Comparison of ENCODE assay signal across 8 cellular contexts in the genomic region with DNA sequence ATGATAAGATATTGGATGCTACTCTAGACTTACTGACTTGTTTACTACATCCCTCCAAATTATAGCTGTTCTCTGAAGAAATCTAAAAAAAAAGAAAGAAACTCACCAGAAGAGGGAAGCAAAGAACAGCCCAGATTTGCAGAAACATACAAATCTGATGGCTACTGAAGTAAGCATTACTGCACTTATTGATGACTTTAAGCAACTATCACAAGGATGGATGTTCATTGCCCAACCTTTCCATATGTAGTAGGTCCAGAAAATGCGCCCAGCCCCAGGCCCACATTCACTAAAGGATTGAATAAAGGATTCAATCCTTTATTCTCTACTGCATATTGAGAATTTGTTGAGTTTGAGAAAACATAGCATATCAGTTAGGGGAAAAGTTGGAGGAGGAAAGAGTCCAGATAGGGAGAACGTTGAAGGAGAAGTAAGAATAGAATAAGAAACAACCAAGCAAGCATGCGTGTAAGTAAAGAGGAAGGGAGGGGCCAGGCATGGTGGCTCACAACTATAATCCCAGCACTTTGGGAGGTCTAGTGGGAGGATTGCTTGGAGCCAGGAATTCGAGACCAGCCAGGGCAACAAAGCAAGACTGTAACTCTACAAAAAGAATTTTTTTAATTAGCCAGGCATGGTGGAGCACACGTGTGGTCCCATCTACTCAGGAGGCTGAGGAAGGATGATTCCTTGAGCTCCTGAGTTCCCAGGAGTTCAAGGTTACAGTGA. TPM values are rescaled to one million over a fixed set of nuclear protein-coding genes. Genes with fewer than 3 reads are reported as not detected.
DNase-seq lines count a peak whose midpoint lies in the region; ATAC-seq and TF ChIP-seq lines count a peak whose summit lies in the region.

No MANE protein-coding gene starts in this region.

- CTCF ChIA-PET in activated CD4-positive, alpha-beta memory T cell treated with anti-CD3 and anti-CD28 coated beads for 36 hours (lab: Charles Lee) = interaction anchor here (0.7 to 3.6 kb wide), 9 partner anchors 10 to 413 kb away, joined by 3 to 40 read pairs (median 3); partner anchors contain the start of gene DTWD2

- intact Hi-C loops in activated CD4-positive, alpha-beta memory T cell treated with anti-CD3 and anti-CD28 coated beads for 36 hours (cut with micrococcal nuclease) = loop anchor here (1.0 kb wide), 3 partner anchors 234 to 413 kb away; no protein-coding TSS in a partner anchor

- no peak overlapping the region for H3K4me3 ChIP-seq in cardiac fibroblast (replicated peaks in 1 of 2; ENCODE audit: low read depth in 2 of 2, low read length in 2 of 2)

- H3K4me1 Mint-ChIP-seq in activated CD4-positive, alpha-beta memory T cell treated with anti-CD3 and anti-CD28 coated beads for 36 hours (ENCODE audit: low read depth) = no peaks in the 10 kb centered on the region

- peaks cover 10% of the 10 kb centered on the region for H3K9me3 Mint-ChIP-seq in activated CD4-positive, alpha-beta memory T cell treated with anti-CD3 and anti-CD28 coated beads for 36 hours

- H3K36me3 Mint-ChIP-seq in activated CD4-positive, alpha-beta memory T cell treated with anti-CD3 and anti-CD28 coated beads for 36 hours = no peaks in the 10 kb centered on the region

- no peaks in the 10 kb centered on the region for H3K27me3 Mint-ChIP-seq in activated CD4-positive, alpha-beta memory T cell treated with anti-CD3 and anti-CD28 coated beads for 36 hours

- no peak overlapping the region for H3K27ac Mint-ChIP-seq in activated CD4-positive, alpha-beta memory T cell treated with anti-CD3 and anti-CD28 coated beads for 36 hours

- DNase-seq in A172 (ENCODE audit: low spot score) = peak; percentile 35
- peak; percentile 50 for DNase-seq in GM10266 (ENCODE audit: extremely low spot score)
- peak; percentile 12 for DNase-seq in NCI-H226
- peak; percentile 64 to 70 for DNase-seq in cardiac fibroblast (ENCODE audit: low read depth in 2 of 2)
- peak; percentile 65 for DNase-seq in midbrain (lab: John Stamatoyannopoulos, UW)
- no peak for DNase-seq in activated CD4-positive, alpha-beta memory T cell treated with anti-CD3 and anti-CD28 coated beads for 36 hours
- no peak for DNase-seq in activated CD4-positive, CD25-positive, alpha-beta regulatory T cell treated with anti-CD3 and anti-CD28 coated beads, Interleukin-2, amount 50 U/mL, for 72 hours

- TF ChIP-seq CTCF in GM10266 (IDR thresholded peaks at IDR 0.05; ENCODE audit: control insufficient read depth, insufficient read depth, low read depth, missing control alignments) (peak; percentile 51), cardiac fibroblast (IDR thresholded peaks at IDR 0.05; ENCODE audit: low read depth, low read length) (peak; percentile 41)

- POLR2A ChIA-PET in activated CD4-positive, alpha-beta memory T cell treated with anti-CD3 and anti-CD28 coated beads for 36 hours (lab: Charles Lee) = interaction anchor here (0.6 kb wide), 1 partner anchor 119 kb away, joined by 3 read pairs; no protein-coding TSS in a partner anchor

- ATAC-seq in HG02571 (IDR thresholded peaks at IDR 0.05; ENCODE audit: unreplicated experiment) = peak; percentile 69

- H3K4me3 Mint-ChIP-seq in activated CD4-positive, alpha-beta memory T cell treated with anti-CD3 and anti-CD28 coated beads for 36 hours = no peak overlapping the region

RNA-seq across cellular contexts. Expression of gene DTWD2, which starts 33.8 kb away (rescaled TPM):
- 20.1 and 21.1 TPM in 2 replicates for total RNA-seq in A172 (2014; rRNA removed; shearing (Covaris generic))
- 1 to 10 TPM; 2.3 to 2.8 TPM for total RNA-seq in activated CD4-positive, alpha-beta memory T cell treated with anti-CD3 and anti-CD28 coated beads for 36 hours

RNA-seq across cellular contexts. Expression of gene DMXL1, which starts 48.7 kb away (rescaled TPM):
- total RNA-seq in A172 (2014; rRNA removed; shearing (Covaris generic)) = 21.7 and 35.5 TPM in 2 replicates
- 10 to 100 TPM; 24.2 to 26.9 TPM for total RNA-seq in activated CD4-positive, alpha-beta memory T cell treated with anti-CD3 and anti-CD28 coated beads for 36 hours

Comparison
In these comparisons a context has a peak if more than half of its experiments do, and no peak if none do; other contexts are left out.
1. DNase-seq: peak in A172 (single experiment), GM10266 (single experiment), NCI-H226 (single experiment), cardiac fibroblast (2 of 2) and midbrain (single experiment); none in activated CD4-positive, alpha-beta memory T cell treated with anti-CD3 and anti-CD28 coated beads for 36 hours (single experiment) and activated CD4-positive, CD25-positive, alpha-beta regulatory T cell treated with anti-CD3 and anti-CD28 coated beads, Interleukin-2, amount 50 U/mL, for 72 hours (single experiment).